In genomic region chr17:8728251-8728925, GRCh38 we compare ENCODE assay signal across 25 cellular contexts. TPM values are rescaled to one million over a fixed set of nuclear protein-coding genes. Genes with fewer than 3 reads are reported as not detected.
A peak's percentile ranks its signal among the peaks of the same experiment; 100 is the strongest.
DNase-seq lines count a peak whose midpoint lies in the region; ATAC-seq and TF ChIP-seq lines count a peak whose summit lies in the region.
"Had no signal": no experiment of that assay in that cellular context is flagged by ENCODE, and none has a peak within 500 bp of the region (broad histone marks: within the 10 kb centered on the region; RNA-seq: fewer than 3 reads in every experiment).

No MANE protein-coding gene starts in this region.

- CTCF ChIA-PET in activated naive CD4-positive, alpha-beta T cell treated with anti-CD3 and anti-CD28 coated beads for 36 hours (lab: Charles Lee), result no interaction called here

- no peaks in the 10 kb centered on the region for H3K9me3 ChIP-seq in neural progenitor cell (ENCODE audit: low read depth)
- H3K9me3 ChIP-seq: HAP-1, SJSA1 had no signal

- H3K4me3 Mint-ChIP-seq in natural killer cell treated with Interleukin-12 subunit alpha and Interleukin-12 subunit beta and Interleukin-15 and Interleukin-18, amount 100 ng/mL, for 72 hours, result no peak overlapping the region
- no peak overlapping the region for H3K4me3 Mint-ChIP-seq in natural killer cell
- H3K4me3 Mint-ChIP-seq in neural progenitor cell, result peak overlapping the region; percentile 63
- no peak overlapping the region for H3K4me3 Mint-ChIP-seq in activated naive CD4-positive, alpha-beta T cell treated with anti-CD3 and anti-CD28 coated beads for 36 hours
- H3K4me3 Mint-ChIP-seq: IgD-negative memory B cell had no signal

- DNase-seq in natural killer cell treated with Interleukin-12 subunit alpha and Interleukin-12 subunit beta and Interleukin-15 and Interleukin-18, amount 100 ng/mL, for 72 hours (ENCODE audit: low spot score), result peak; percentile 53
- DNase-seq in natural killer cell (no peak), fibroblast of mammary gland (ENCODE audit: low read depth) (peak; percentile 6), neural progenitor cell (ENCODE audit: low spot score) (no peak), GM13977 (ENCODE audit: low spot score) (no peak), epidermal melanocyte (ENCODE audit: insufficient read length, low spot score) (no peak)
- DNase-seq in activated naive CD4-positive, alpha-beta T cell treated with anti-CD3 and anti-CD28 coated beads for 36 hours, result no peak
- DNase-seq: DMS153, DND-41, NCI-H1048, NCI-H1417 treated with DMSO at 0.1 percent for 48 hours, NCI-H1694 treated with DMSO at 0.1 percent for 48 hours, NCI-H2081, NCI-H2227 treated with DMSO at 0.1 percent for 48 hours, NCI-H510A, NCI-H69, Right ventricle myocardium superior, RPMI8226 had no signal

- H3K27ac ChIP-seq in neural progenitor cell, result no peak overlapping the region
- H3K27ac ChIP-seq: HL-60, KMS-11, SJSA1 had no signal

- in situ Hi-C loops in GM13977 (cut with MboI; ENCODE audit: low pct_unique_long_range_greater_than_20kb, low sequenced_read_pairs, unreplicated experiment), result no loop called here

- H3K4me2 ChIP-seq in neural progenitor cell, result no peak overlapping the region
- H3K4me2 ChIP-seq: KMS-11 had no signal

- H3K9ac ChIP-seq in neural progenitor cell, result no peak overlapping the region
- H3K9ac ChIP-seq: KMS-11 had no signal

- no peaks in the 10 kb centered on the region for H3K79me2 ChIP-seq in neural progenitor cell (ENCODE audit: low read depth)

- H3K36me3 ChIP-seq in neural progenitor cell, result no peaks in the 10 kb centered on the region
- H3K36me3 ChIP-seq: HAP-1, SJSA1 had no signal

- no peak overlapping the region for H3K27ac Mint-ChIP-seq in natural killer cell treated with Interleukin-12 subunit alpha and Interleukin-12 subunit beta and Interleukin-15 and Interleukin-18, amount 100 ng/mL, for 72 hours
- H3K27ac Mint-ChIP-seq in natural killer cell, result no peak overlapping the region
- H3K27ac Mint-ChIP-seq in neural progenitor cell, result peak overlapping the region; percentile 97
- H3K27ac Mint-ChIP-seq in activated naive CD4-positive, alpha-beta T cell treated with anti-CD3 and anti-CD28 coated beads for 36 hours, result no peak overlapping the region
- H3K27ac Mint-ChIP-seq: IgD-negative memory B cell had no signal

- TF ChIP-seq CTCF in natural killer cell (IDR thresholded peaks at IDR 0.05), result no peak
- no peak for TF ChIP-seq CTCF in fibroblast of mammary gland (conservative IDR thresholded peaks at IDR 0.05; ENCODE audit: control insufficient read depth, insufficient read depth, low read depth, low read length)
- no peak for TF ChIP-seq CTCF in neural progenitor cell (IDR thresholded peaks at IDR 0.05)
- TF ChIP-seq CTCF in GM13977 (IDR thresholded peaks at IDR 0.05; ENCODE audit: extremely low read depth, insufficient read depth, missing control alignments), result no peak

- no peaks in the 10 kb centered on the region for H3K27me3 ChIP-seq in neural progenitor cell
- H3K27me3 ChIP-seq: SJSA1 had no signal

- H3K4me1 Mint-ChIP-seq in natural killer cell treated with Interleukin-12 subunit alpha and Interleukin-12 subunit beta and Interleukin-15 and Interleukin-18, amount 100 ng/mL, for 72 hours (ENCODE audit: low read depth in 2 of 2), result no peaks in the 10 kb centered on the region
- no peaks in the 10 kb centered on the region for H3K4me1 Mint-ChIP-seq in natural killer cell
- peaks cover 26% of the 10 kb centered on the region for H3K4me1 Mint-ChIP-seq in neural progenitor cell
- no peaks in the 10 kb centered on the region for H3K4me1 Mint-ChIP-seq in activated naive CD4-positive, alpha-beta T cell treated with anti-CD3 and anti-CD28 coated beads for 36 hours (ENCODE audit: low read depth)
- H3K4me1 Mint-ChIP-seq: IgD-negative memory B cell had no signal

- H3K27me3 Mint-ChIP-seq in natural killer cell treated with Interleukin-12 subunit alpha and Interleukin-12 subunit beta and Interleukin-15 and Interleukin-18, amount 100 ng/mL, for 72 hours, result peaks cover 9 to 12% of the 10 kb centered on the region in 2 donors
- peaks cover 9 to 12% of the 10 kb centered on the region in 2 donors for H3K27me3 Mint-ChIP-seq in natural killer cell (ENCODE audit: low read depth in 2 of 2)
- peaks cover 3% of the 10 kb centered on the region for H3K27me3 Mint-ChIP-seq in neural progenitor cell (ENCODE audit: insufficient read depth, low read depth)
- H3K27me3 Mint-ChIP-seq in activated naive CD4-positive, alpha-beta T cell treated with anti-CD3 and anti-CD28 coated beads for 36 hours (ENCODE audit: low read depth), result no peaks in the 10 kb centered on the region

- H2AFZ ChIP-seq in neural progenitor cell (replicated peaks), result peak overlapping the region; percentile 58

- no peaks in the 10 kb centered on the region for H3F3A ChIP-seq in neural progenitor cell (ENCODE audit: low read depth)

- intact Hi-C loops in natural killer cell (cut with micrococcal nuclease), result no loop called here
- intact Hi-C loops in activated naive CD4-positive, alpha-beta T cell treated with anti-CD3 and anti-CD28 coated beads for 36 hours (cut with micrococcal nuclease), result no loop called here

- no peak for ATAC-seq in natural killer cell treated with Interleukin-12 subunit alpha and Interleukin-12 subunit beta and Interleukin-15 and Interleukin-18, amount 100 ng/mL, for 72 hours
- ATAC-seq in natural killer cell (no peak), HG03159 (IDR thresholded peaks at IDR 0.05; ENCODE audit: unreplicated experiment) (no peak)

- no peaks in the 10 kb centered on the region for H4K20me1 ChIP-seq in neural progenitor cell (ENCODE audit: low read depth)

- no peak overlapping the region for H3K4me3 ChIP-seq in fibroblast of mammary gland (ENCODE audit: control insufficient read depth, low read depth, low read length)
- H3K4me3 ChIP-seq in neural progenitor cell, result no peak overlapping the region
- H3K4me3 ChIP-seq: HAP-1, SJSA1 had no signal

- H3K36me3 Mint-ChIP-seq in natural killer cell treated with Interleukin-12 subunit alpha and Interleukin-12 subunit beta and Interleukin-15 and Interleukin-18, amount 100 ng/mL, for 72 hours, result no peaks in the 10 kb centered on the region
- no peaks in the 10 kb centered on the region for H3K36me3 Mint-ChIP-seq in natural killer cell
- H3K36me3 Mint-ChIP-seq in neural progenitor cell, result peaks cover 2% of the 10 kb centered on the region
- H3K36me3 Mint-ChIP-seq in activated naive CD4-positive, alpha-beta T cell treated with anti-CD3 and anti-CD28 coated beads for 36 hours (ENCODE audit: low read depth), result no peaks in the 10 kb centered on the region

- no peaks in the 10 kb centered on the region for H3K9me3 Mint-ChIP-seq in natural killer cell treated with Interleukin-12 subunit alpha and Interleukin-12 subunit beta and Interleukin-15 and Interleukin-18, amount 100 ng/mL, for 72 hours
- H3K9me3 Mint-ChIP-seq in natural killer cell (no peaks in the 10 kb centered on the region), neural progenitor cell (peaks cover 2% of the 10 kb centered on the region)
- no peaks in the 10 kb centered on the region for H3K9me3 Mint-ChIP-seq in activated naive CD4-positive, alpha-beta T cell treated with anti-CD3 and anti-CD28 coated beads for 36 hours

- peaks cover 6% of the 10 kb centered on the region for H3K4me1 ChIP-seq in neural progenitor cell
- H3K4me1 ChIP-seq: HAP-1 had no signal

RNA-seq across cellular contexts. Expression of gene CCDC42, which starts 16.2 kb away (rescaled TPM):
- not detected for total RNA-seq in natural killer cell treated with Interleukin-12 subunit alpha and Interleukin-12 subunit beta and Interleukin-15 and Interleukin-18, amount 100 ng/mL, for 72 hours
- total RNA-seq in natural killer cell (under 1 TPM in 2 of 3 donors, not detected in 1; 0.27 to 0.75 TPM), neural progenitor cell (ENCODE audit: low replicate concordance) (not detected in 2 replicates)
- total RNA-seq in activated naive CD4-positive, alpha-beta T cell treated with anti-CD3 and anti-CD28 coated beads for 36 hours, result not detected
- total RNA-seq: A172, Right ventricle myocardium superior, SJSA1 had no signal

RNA-seq across cellular contexts. Expression of gene SPDYE4, which starts 30.0 kb away (rescaled TPM):
- total RNA-seq in natural killer cell treated with Interleukin-12 subunit alpha and Interleukin-12 subunit beta and Interleukin-15 and Interleukin-18, amount 100 ng/mL, for 72 hours, result not detected
- total RNA-seq in natural killer cell (not detected), neural progenitor cell (ENCODE audit: low replicate concordance) (not detected in 2 replicates)
- not detected for total RNA-seq in activated naive CD4-positive, alpha-beta T cell treated with anti-CD3 and anti-CD28 coated beads for 36 hours
- total RNA-seq: A172, Right ventricle myocardium superior, SJSA1 had no signal

Comparison
In these comparisons a context has a peak if more than half of its experiments do, and no peak if none do; other contexts are left out.
1. DNase-seq: peak in natural killer cell treated with Interleukin-12 subunit alpha and Interleukin-12 subunit beta and Interleukin-15 and Interleukin-18, amount 100 ng/mL, for 72 hours (single experiment) and fibroblast of mammary gland (single experiment); none in natural killer cell (single experiment), neural progenitor cell (single experiment), GM13977 (single experiment), activated naive CD4-positive, alpha-beta T cell treated with anti-CD3 and anti-CD28 coated beads for 36 hours (single experiment) and epidermal melanocyte (single experiment).